ENCODE assay signal across 8 cellular contexts in genomic region chr10:88565072-88565471, GRCh38. TPM values are rescaled to one million over a fixed set of nuclear protein-coding genes. Genes with fewer than 3 reads are reported as not detected.
DNase-seq lines count a peak whose midpoint lies in the region; ATAC-seq, FAIRE-seq and TF ChIP-seq lines count a peak whose summit lies in the region.

No MANE protein-coding gene starts in this region.

- no peaks in the 10 kb centered on the region for H3K27me3 ChIP-seq in OCI-LY3 (ENCODE audit: low read depth, low read length)
- no peaks in the 10 kb centered on the region for H3K27me3 ChIP-seq in aorta (ENCODE audit: control insufficient read depth in 1 of 2, insufficient read depth in 2 of 2, low read length in 1 of 2)

- peak; percentile 97 for FAIRE-seq in A204.1 (lab: Jason Lieb, UNC)

- H3K9me3 ChIP-seq in OCI-LY3 (ENCODE audit: insufficient read depth, low read length), result no peaks in the 10 kb centered on the region
- no peaks in the 10 kb centered on the region for H3K9me3 ChIP-seq in aorta (ENCODE audit: control insufficient read depth, low read length)

- peak; percentile 23 for DNase-seq in GM13977 (ENCODE audit: low spot score)
- no peak for DNase-seq in sciatic nerve (ENCODE audit: low spot score)
- DNase-seq in aorta, result no peak

- TF ChIP-seq CTCF in GM13977 (IDR thresholded peaks at IDR 0.05; ENCODE audit: extremely low read depth, insufficient read depth, missing control alignments), result peak; percentile 48
- peak; percentile 67 for TF ChIP-seq CTCF in OCI-LY3 (IDR thresholded peaks at IDR 0.05; ENCODE audit: low read depth, low read length)

- H3K27ac ChIP-seq in OCI-LY3 (ENCODE audit: low read length) (no peak overlapping the region), aorta (ENCODE audit: low read depth in 1 of 2, low read length in 2 of 2) (no peak overlapping the region)

- no peaks in the 10 kb centered on the region for H3K79me2 ChIP-seq in OCI-LY3 (ENCODE audit: low read length)

- H3K4me1 ChIP-seq in OCI-LY3 (ENCODE audit: low read length), result peaks cover 4% of the 10 kb centered on the region
- no peaks in the 10 kb centered on the region for H3K4me1 ChIP-seq in aorta (ENCODE audit: control insufficient read depth in 1 of 2, insufficient read depth in 2 of 2, low read length in 2 of 2)

- peak overlapping the region; percentile 22 for H3K4me2 ChIP-seq in OCI-LY3 (ENCODE audit: low read length)

- H4K20me1 ChIP-seq in OCI-LY3 (ENCODE audit: insufficient read depth, low read length), result no peaks in the 10 kb centered on the region

- intact Hi-C loops in sciatic nerve (cut with DNase I), result no loop called here
- intact Hi-C loops in aorta (cut with DNase I), result no loop called here

- 3 to 5% methylated on average over 1 of the region's 1 CpG for WGBS in aorta, 2 donors

- H2AFZ ChIP-seq in OCI-LY3 (ENCODE audit: low read depth, low read length), result no peak overlapping the region

- no peak overlapping the region for H3K9ac ChIP-seq in OCI-LY3 (ENCODE audit: low read length)

- ATAC-seq in esophagus mucosa, result peak; percentile 29
- peak; percentile 69 for ATAC-seq in sciatic nerve
- no peak for ATAC-seq in GM21390 (IDR thresholded peaks at IDR 0.05; ENCODE audit: unreplicated experiment)
- no peak for ATAC-seq in HG03342 (IDR thresholded peaks at IDR 0.05; ENCODE audit: unreplicated experiment)
- no peak for ATAC-seq in aorta (ENCODE audit: low FRiP score)

- H3K4me3 ChIP-seq in OCI-LY3 (ENCODE audit: low read length) (no peak overlapping the region), aorta (ENCODE audit: low read length in 2 of 2) (no peak overlapping the region)

- in situ Hi-C loops in GM13977 (cut with MboI; ENCODE audit: low pct_unique_long_range_greater_than_20kb, low sequenced_read_pairs, unreplicated experiment), result loop anchor here (10.0 to 25.0 kb wide), 3 partner anchors 247 to 903 kb away; partner anchors contain the start of genes LIPM and PAPSS2

- H3K36me3 ChIP-seq in OCI-LY3 (replicated peaks; ENCODE audit: low read depth, low read length) (no peaks in the 10 kb centered on the region), aorta (ENCODE audit: control insufficient read depth in 1 of 2, insufficient read depth in 2 of 2, low read length in 1 of 2) (no peaks in the 10 kb centered on the region)

RNA-seq across cellular contexts. Expression of gene RNLS, which starts 18.0 kb away (rescaled TPM):
- total RNA-seq in esophagus mucosa, result 10.0 TPM
- 5.5 TPM for total RNA-seq in sciatic nerve
- total RNA-seq in aorta, result 1 to 10 TPM; 6.1 to 9.4 TPM
- 1 to 10 TPM; 9.6 to 9.7 TPM for polyA plus RNA-seq in aorta

RNA-seq across cellular contexts. Expression of gene LIPJ, which starts 21.5 kb away (rescaled TPM):
- total RNA-seq in esophagus mucosa (0.12 TPM), sciatic nerve (0.13 TPM), aorta (under 1 TPM in 1 of 2 donors, not detected in 1; 0.87 TPM)
- polyA plus RNA-seq in aorta, result not detected

Comparison
In these comparisons a context has a peak if more than half of its experiments do, and no peak if none do; other contexts are left out.
1. ATAC-seq: peak in esophagus mucosa (single experiment) and sciatic nerve (single experiment); none in GM21390 (single experiment), HG03342 (single experiment) and aorta (single experiment).